1 cellular context compared by ENCODE assay signal in the genomic region with DNA sequence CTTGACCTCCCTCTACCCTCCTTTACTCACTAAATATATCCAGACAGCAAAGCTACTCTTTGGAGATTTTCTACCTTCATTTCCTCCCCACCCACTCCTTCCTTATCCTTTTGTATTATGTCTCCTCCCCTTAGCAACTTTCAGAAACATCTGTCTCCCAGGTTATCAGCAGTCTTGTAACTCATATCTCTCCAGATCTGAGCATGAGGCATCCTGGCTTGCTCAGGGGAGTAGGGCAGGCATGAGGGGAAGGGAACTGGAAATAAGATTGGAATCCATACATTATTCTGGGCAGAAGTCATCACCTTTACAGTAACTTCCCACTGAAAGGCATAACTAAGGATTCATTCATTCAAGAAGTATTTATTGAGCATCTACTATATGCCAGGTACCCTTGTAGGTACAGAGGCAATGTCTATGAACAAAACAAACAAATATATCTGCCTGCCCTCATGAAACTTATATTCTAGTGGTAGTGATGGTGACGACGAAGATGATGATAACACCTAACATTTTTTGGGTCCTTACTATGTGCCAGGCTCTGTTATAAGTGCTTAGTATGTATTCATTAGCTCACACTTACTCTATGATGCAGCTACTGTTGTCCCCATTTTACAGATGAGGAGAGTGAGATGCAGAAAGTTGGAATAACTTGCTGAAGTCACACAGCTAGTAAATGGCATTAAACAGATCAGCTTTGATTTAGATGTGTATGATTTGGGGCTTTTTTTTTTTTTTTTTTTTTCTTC.
TF ChIP-seq lines count a peak whose summit lies in the region.

No MANE protein-coding gene starts in this region.

TF ChIP-seq in K562, 482 proteins besides CTCF, POLR2A, EP300 and RAD21:
- TF ChIP-seq RBM25 (IDR thresholded peaks at IDR 0.05; ENCODE audit: low read depth, low read length, severe bottlenecking) (peak; percentile 79), POLR3G (IDR thresholded peaks at IDR 0.05; ENCODE audit: extremely low read depth, insufficient read length, insufficient replicate concordance) (no peak), TAL1 (IDR thresholded peaks at IDR 0.05) (no peak), ZNF316 (IDR thresholded peaks at IDR 0.05) (0 out of 2 replicates have a peak, but pooled peaks have one; percentile 23), HDAC3 (IDR thresholded peaks at IDR 0.05; ENCODE audit: borderline replicate concordance, partially characterized antibody) (no peak), ADNP (tag; IDR thresholded peaks at IDR 0.05) (peak; percentile 84), DMBX1 (CRISPR knock-in tag; IDR thresholded peaks at IDR 0.05; ENCODE audit: borderline replicate concordance) (no peak), ZBTB1 (CRISPR knock-in tag; IDR thresholded peaks at IDR 0.05; ENCODE audit: borderline replicate concordance, low read depth) (no peak), MEIS2 (IDR thresholded peaks at IDR 0.05; ENCODE audit: partially characterized antibody) (no peak)
- TF ChIP-seq, protein P1, sequence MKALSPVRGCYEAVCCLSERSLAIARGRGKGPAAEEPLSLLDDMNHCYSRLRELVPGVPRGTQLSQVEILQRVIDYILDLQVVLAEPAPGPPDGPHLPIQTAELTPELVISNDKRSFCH (CRISPR knock-in tag; IDR thresholded peaks at IDR 0.05) = no peak
- TF ChIP-seq, protein P1 (tag; IDR thresholded peaks at IDR 0.05) = no peak
TF ChIP-seq in K562: peak in this region for 3.
